ENCODE assay signal across 21 cellular contexts in genomic region chr6:111047244-111047643, GRCh38. TPM values are rescaled to one million over a fixed set of nuclear protein-coding genes. Genes with fewer than 3 reads are reported as not detected.
"Had no signal": no experiment of that assay in that cellular context is flagged by ENCODE, and none has a peak within 500 bp of the region (broad histone marks: within the 10 kb centered on the region; RNA-seq: fewer than 3 reads in every experiment).

No MANE protein-coding gene starts in this region.

- H3K27ac ChIP-seq: SJSA1, SK-N-MC had no signal

- H3K27me3 ChIP-seq: SJSA1 had no signal

- FAIRE-seq: RCC 7860 had no signal

- DNase-seq: KBM-7, MG63, NCI-H1092, NCI-H1105 treated with DMSO at 0.1 percent for 48 hours, NCI-H1417 treated with DMSO at 0.1 percent for 48 hours, NCI-H146, NCI-H1694 treated with DMSO at 0.1 percent for 48 hours, NCI-H1930, NCI-H2081, NCI-H2107, NCI-H2227 treated with DMSO at 0.1 percent for 48 hours, NCI-H524, NCI-H526 treated with DMSO at 0.1 percent for 48 hours, NCI-H774, PC-3, Right ventricle myocardium superior, RPMI8226, SIG-M5 had no signal

- ATAC-seq: PC-3 had no signal

- H3K4me3 ChIP-seq: MG63, SJSA1, SK-N-MC had no signal

- H3K9me3 ChIP-seq: MG63, SJSA1 had no signal

- H3K36me3 ChIP-seq: MG63, SJSA1 had no signal

RNA-seq across cellular contexts. Expression of gene SLC16A10, which starts 40.1 kb away (rescaled TPM):
- total RNA-seq: SJSA1 had no signal
